Comparison of ENCODE assay signal across 8 cellular contexts in the genomic region with DNA sequence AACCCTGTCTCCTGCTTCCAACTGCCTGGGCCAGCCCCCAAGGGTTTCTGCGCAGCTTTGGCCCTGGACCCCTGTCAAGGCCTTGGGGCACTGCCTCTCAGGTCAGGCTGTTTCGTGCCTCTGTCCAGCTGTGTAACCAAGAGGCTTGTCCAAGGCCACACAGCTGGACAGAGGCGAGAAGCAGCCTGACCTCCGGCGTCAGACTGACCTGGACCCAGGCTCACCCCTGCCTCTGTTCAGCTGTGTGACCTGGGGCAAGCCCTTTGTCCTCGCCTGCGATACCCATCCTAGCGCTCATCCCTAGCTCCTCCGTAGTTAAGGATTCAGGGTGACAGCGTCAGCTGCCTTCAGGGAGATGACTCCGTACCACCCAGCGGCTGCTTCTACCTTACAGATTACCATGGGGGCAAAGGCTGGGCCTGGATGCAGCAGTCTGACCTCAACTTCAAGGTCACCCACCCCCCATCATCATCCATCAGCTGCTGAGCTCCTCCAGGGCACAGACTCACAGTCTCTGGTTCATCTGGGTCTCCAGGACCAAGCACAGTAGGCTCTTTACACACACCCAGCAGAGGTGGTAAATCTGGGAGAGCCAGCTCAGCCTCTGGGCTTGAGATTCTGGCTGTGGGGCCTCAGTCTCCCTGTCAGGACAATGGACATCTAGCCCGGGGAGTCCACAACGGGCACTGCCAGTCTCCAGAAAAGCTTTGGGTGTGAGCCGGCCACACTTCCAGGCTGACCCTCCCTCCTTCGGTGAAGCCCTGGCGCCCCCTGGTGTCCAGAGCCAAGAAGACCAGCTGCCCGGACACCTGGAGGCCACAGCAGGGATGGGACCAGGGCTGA. TPM values are rescaled to one million over a fixed set of nuclear protein-coding genes. Genes with fewer than 3 reads are reported as not detected.
DNase-seq lines count a peak whose midpoint lies in the region; ATAC-seq and TF ChIP-seq lines count a peak whose summit lies in the region.

No MANE protein-coding gene starts in this region.

- intact Hi-C loops in lower leg skin (cut with DNase I; ENCODE audit: low total_unique reads): no loop called here

- peak; percentile 49 for DNase-seq in DMS79 treated with DMSO at 0.1 percent for 48 hours (lab: John Stamatoyannopoulos, UW)
- DNase-seq in NCI-H526 (lab: John Stamatoyannopoulos, UW): peak; percentile 16 to 73
- DNase-seq in activated CD4-positive, alpha-beta T cell treated with anti-CD3 and anti-CD28 coated beads, Interleukin-2, amount 50 U/mL, for 1 hour: peak; percentile 73
- peak; percentile 68 for DNase-seq in dedifferentiated amniotic fluid mesenchymal stem cell (ENCODE audit: extremely low spot score)
- DNase-seq in lower leg skin (ENCODE audit: low spot score in 2 of 2): peak; percentile 82 to 97
- peak; percentile 58 to 80 (median 78) for DNase-seq in stimulated activated CD4-positive, alpha-beta T cell treated with anti-CD3 and anti-CD28 coated beads, TNF-alpha, amount 100 ng/mL, for 48 hours (ENCODE audit: low read depth in 3 of 3)

- WGBS in lower leg skin, 2 donors: 67 to 71% methylated on average over 17 to 18 of the region's 18 CpGs

- H3K4me3 ChIP-seq in lower leg skin (ENCODE audit: low read depth, poor library complexity, severe bottlenecking): no peak overlapping the region

- TF ChIP-seq CTCF in lower leg skin (IDR thresholded peaks at IDR 0.05): peak in 1 of 3 donors; percentile 81

- no peak for TF ChIP-seq POLR2A in lower leg skin (IDR thresholded peaks at IDR 0.05)

- ATAC-seq in HG02884 (IDR thresholded peaks at IDR 0.05; ENCODE audit: unreplicated experiment) (peak; percentile 59), HG03469 (IDR thresholded peaks at IDR 0.05; ENCODE audit: unreplicated experiment) (no peak)

RNA-seq across cellular contexts. Expression of a gene that starts 7.9 kb away (rescaled TPM):
- total RNA-seq in lower leg skin: 10 to 100 TPM in 3 of 4 donors, 1 to 10 TPM in 1; 9.5 to 35.4 (median 19.8) TPM

RNA-seq across cellular contexts. Expression of a gene that starts 15.1 kb away (rescaled TPM):
- total RNA-seq in lower leg skin: 10 to 100 TPM; 12.0 to 51.1 (median 19.6) TPM

RNA-seq across cellular contexts. Expression of a gene that starts 29.9 kb away (rescaled TPM):
- total RNA-seq in lower leg skin: 10 to 100 TPM; 50.5 to 72.9 (median 65.6) TPM

RNA-seq across cellular contexts. Expression of a gene that starts 47.3 kb away (rescaled TPM):
- 10 to 100 TPM in 2 of 4 donors, 1 to 10 TPM in 2; 4.6 to 28.5 (median 16.5) TPM for total RNA-seq in lower leg skin
